In the genomic region with DNA sequence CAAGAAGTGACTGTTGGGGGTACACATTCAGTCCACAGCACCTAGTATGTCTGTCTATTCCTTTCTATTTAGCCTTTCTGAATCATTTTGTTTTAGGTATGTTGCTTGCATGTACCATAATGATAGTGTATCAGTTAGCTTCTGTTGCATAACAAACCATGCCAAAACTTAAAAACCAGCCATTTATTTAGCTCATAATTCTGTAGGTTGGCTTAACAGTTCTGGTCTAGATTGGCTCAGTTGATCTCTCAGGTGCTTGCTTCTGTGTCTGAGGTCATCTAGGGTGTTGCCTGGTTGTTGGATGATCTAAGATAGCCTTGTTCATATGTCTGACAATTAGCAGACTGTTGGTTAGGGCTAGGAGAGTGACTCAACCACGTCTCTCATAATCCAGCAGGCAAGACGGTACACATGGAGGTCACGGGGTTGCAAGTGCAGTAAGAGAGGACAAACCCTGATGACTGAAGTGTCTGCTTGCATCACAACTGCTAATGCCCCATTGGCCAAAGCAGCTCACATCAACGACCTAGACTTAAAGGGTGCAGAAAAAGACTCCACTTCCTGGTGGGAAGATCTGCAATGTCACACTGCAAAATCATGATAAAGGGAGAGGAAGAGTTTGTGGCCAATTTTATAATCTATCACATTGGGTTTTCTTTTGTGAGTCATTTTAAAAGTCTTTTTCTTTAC, we compare ENCODE assay signal across 10 cellular contexts. TPM values are rescaled to one million over a fixed set of nuclear protein-coding genes. Genes with fewer than 3 reads are reported as not detected.
A peak's percentile ranks its signal among the peaks of the same experiment; 100 is the strongest.
DNase-seq lines count a peak whose midpoint lies in the region; ATAC-seq, FAIRE-seq and TF ChIP-seq lines count a peak whose summit lies in the region.
"Had no signal": no experiment of that assay in that cellular context is flagged by ENCODE, and none has a peak within 500 bp of the region (broad histone marks: within the 10 kb centered on the region; RNA-seq: fewer than 3 reads in every experiment).

No MANE protein-coding gene starts in this region.

- DNase-seq in DMS53 treated with DMSO at 0.1 percent for 48 hours (lab: John Stamatoyannopoulos, UW; ENCODE audit: unreplicated experiment) (peak; percentile 34), left colon (peak; percentile 10 to 38), GM12892 (ENCODE audit: insufficient read length) (no peak), iPS-NIHi7 (ENCODE audit: extremely low spot score) (no peak), osteocyte (ENCODE audit: extremely low spot score, unreplicated experiment) (no peak)
- DNase-seq in T-helper 2 cell treated with Interferon-gamma antibody and Interleukin-4, amounts not matched to agents 5 μg/mL and 100 μg/mL, for 36 hours (ENCODE audit: low spot score) = peak; percentile 40
- no peak for DNase-seq in stimulated activated CD4-positive, alpha-beta T cell treated with anti-CD3 and anti-CD28 coated beads, Interleukin-4, amount 100 ng/mL, for 4 hours
- DNase-seq: MM.1S had no signal

- H3K9me3 Mint-ChIP-seq in T-helper 2 cell treated with Interferon-gamma antibody and Interleukin-4, amounts not matched to agents 5 μg/mL and 100 μg/mL, for 36 hours = no peaks in the 10 kb centered on the region
- no peaks in the 10 kb centered on the region for H3K9me3 Mint-ChIP-seq in osteocyte (ENCODE audit: unreplicated experiment)

- peaks cover 20% of the 10 kb centered on the region for H3K4me1 Mint-ChIP-seq in T-helper 2 cell treated with Interferon-gamma antibody and Interleukin-4, amounts not matched to agents 5 μg/mL and 100 μg/mL, for 36 hours (ENCODE audit: low read depth)
- H3K4me1 Mint-ChIP-seq in osteocyte (ENCODE audit: unreplicated experiment) = peaks cover 10% of the 10 kb centered on the region

- ATAC-seq in HG03354 (IDR thresholded peaks at IDR 0.05; ENCODE audit: poor library complexity, severe bottlenecking, unreplicated experiment) = peak; percentile 40
- peak; percentile 89 for ATAC-seq in left colon
- ATAC-seq: sciatic nerve had no signal

- H3K27me3 Mint-ChIP-seq in T-helper 2 cell treated with Interferon-gamma antibody and Interleukin-4, amounts not matched to agents 5 μg/mL and 100 μg/mL, for 36 hours (ENCODE audit: low read depth) = peaks cover 33% of the 10 kb centered on the region
- H3K27me3 Mint-ChIP-seq in osteocyte (ENCODE audit: unreplicated experiment) = peaks cover 8% of the 10 kb centered on the region

- no peaks in the 10 kb centered on the region for H3K36me3 Mint-ChIP-seq in T-helper 2 cell treated with Interferon-gamma antibody and Interleukin-4, amounts not matched to agents 5 μg/mL and 100 μg/mL, for 36 hours (ENCODE audit: low read depth)
- H3K36me3 Mint-ChIP-seq in osteocyte (ENCODE audit: unreplicated experiment) = no peaks in the 10 kb centered on the region

- FAIRE-seq in GM12892 (lab: Jason Lieb, UNC) = no peak

- no peak for TF ChIP-seq POLR2A in GM12892 (IDR thresholded peaks at IDR 0.05; ENCODE audit: low read depth, low read length)

- no peak for TF ChIP-seq CTCF in osteocyte (IDR thresholded peaks at IDR 0.05)

- H3K4me3 Mint-ChIP-seq in T-helper 2 cell treated with Interferon-gamma antibody and Interleukin-4, amounts not matched to agents 5 μg/mL and 100 μg/mL, for 36 hours = peak overlapping the region; percentile 14
- H3K4me3 Mint-ChIP-seq in osteocyte (ENCODE audit: unreplicated experiment) = no peak overlapping the region

- H3K27ac Mint-ChIP-seq in T-helper 2 cell treated with Interferon-gamma antibody and Interleukin-4, amounts not matched to agents 5 μg/mL and 100 μg/mL, for 36 hours = peak overlapping the region; percentile 21
- no peak overlapping the region for H3K27ac Mint-ChIP-seq in osteocyte (ENCODE audit: unreplicated experiment)

- intact Hi-C loops in left colon (cut with DNase I, micrococcal nuclease) = no loop called here

RNA-seq across cellular contexts. Expression of a gene that starts 6.8 kb away (rescaled TPM):
- total RNA-seq in left colon (100 to 1,000 TPM; 445 to 448 TPM), osteocyte (217 and 229 TPM in 2 replicates)
- polyA plus RNA-seq in GM12892 (2012; ENCODE audit: missing spikeins) = 85.1 TPM

Comparison
In these comparisons a context has a peak if more than half of its experiments do, and no peak if none do; other contexts are left out.
1. DNase-seq: peak in DMS53 treated with DMSO at 0.1 percent for 48 hours (single experiment), T-helper 2 cell treated with Interferon-gamma antibody and Interleukin-4, amounts not matched to agents 5 μg/mL and 100 μg/mL, for 36 hours (single experiment) and left colon (2 of 2); none in GM12892 (single experiment), iPS-NIHi7 (single experiment), osteocyte (single experiment) and stimulated activated CD4-positive, alpha-beta T cell treated with anti-CD3 and anti-CD28 coated beads, Interleukin-4, amount 100 ng/mL, for 4 hours (0 of 2).